1 cellular context compared by ENCODE assay signal in the genomic region with DNA sequence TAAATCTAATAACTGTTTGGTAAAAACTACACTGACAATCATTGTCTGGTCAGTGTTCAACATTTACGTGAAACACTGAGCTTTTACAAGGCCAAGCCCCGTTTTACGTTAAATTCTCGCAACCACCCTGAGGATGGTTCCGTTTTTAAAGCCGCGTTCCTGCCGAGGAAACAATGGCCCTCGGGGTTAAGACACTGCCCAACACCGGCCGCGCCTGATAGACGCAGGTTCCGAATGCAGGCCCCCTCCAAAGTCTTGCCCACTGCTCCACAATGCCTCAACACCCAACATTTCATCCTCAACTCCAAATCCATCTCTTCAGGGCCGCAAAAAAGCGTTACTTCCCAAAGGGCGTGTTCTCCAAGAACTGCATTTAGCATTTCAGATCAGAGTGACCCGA.
TF ChIP-seq lines count a peak whose summit lies in the region.

No MANE protein-coding gene starts in this region.

TF ChIP-seq in endothelial cell of umbilical vein, 7 proteins besides CTCF, POLR2A, EP300 and RAD21 (continued from another document):
- TF ChIP-seq GATA2 (IDR thresholded peaks at IDR 0.05; ENCODE audit: insufficient read depth, insufficient read length, low read depth, low read length) (no peak), POLR2AphosphoS5 (IDR thresholded peaks at IDR 0.05; ENCODE audit: insufficient read depth, low read depth, low read length) (no peak), FOS (IDR thresholded peaks at IDR 0.05; ENCODE audit: borderline replicate concordance, insufficient read depth, low read length) (no peak), MYC (IDR thresholded peaks at IDR 0.05; ENCODE audit: low read depth, low read length) (no peak), EZH2 (IDR thresholded peaks at IDR 0.05; ENCODE audit: borderline replicate concordance, low read depth, low read length, severe bottlenecking) (no peak)
- TF ChIP-seq, protein P1, sequence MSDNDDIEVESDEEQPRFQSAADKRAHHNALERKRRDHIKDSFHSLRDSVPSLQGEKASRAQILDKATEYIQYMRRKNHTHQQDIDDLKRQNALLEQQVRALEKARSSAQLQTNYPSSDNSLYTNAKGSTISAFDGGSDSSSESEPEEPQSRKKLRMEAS (IDR thresholded peaks at IDR 0.05; ENCODE audit: insufficient read depth, insufficient read length), result no peak
TF ChIP-seq in endothelial cell of umbilical vein: peak in this region for 0.
